In genomic region chr12:11987906-11988305, GRCh38 we compare ENCODE assay signal across 1 cellular context.
TF ChIP-seq lines count a peak whose summit lies in the region.

No MANE protein-coding gene starts in this region.

TF ChIP-seq in GM23338, 12 proteins besides CTCF, POLR2A, EP300 and RAD21 (continued from another document):
- TF ChIP-seq, protein P1, sequence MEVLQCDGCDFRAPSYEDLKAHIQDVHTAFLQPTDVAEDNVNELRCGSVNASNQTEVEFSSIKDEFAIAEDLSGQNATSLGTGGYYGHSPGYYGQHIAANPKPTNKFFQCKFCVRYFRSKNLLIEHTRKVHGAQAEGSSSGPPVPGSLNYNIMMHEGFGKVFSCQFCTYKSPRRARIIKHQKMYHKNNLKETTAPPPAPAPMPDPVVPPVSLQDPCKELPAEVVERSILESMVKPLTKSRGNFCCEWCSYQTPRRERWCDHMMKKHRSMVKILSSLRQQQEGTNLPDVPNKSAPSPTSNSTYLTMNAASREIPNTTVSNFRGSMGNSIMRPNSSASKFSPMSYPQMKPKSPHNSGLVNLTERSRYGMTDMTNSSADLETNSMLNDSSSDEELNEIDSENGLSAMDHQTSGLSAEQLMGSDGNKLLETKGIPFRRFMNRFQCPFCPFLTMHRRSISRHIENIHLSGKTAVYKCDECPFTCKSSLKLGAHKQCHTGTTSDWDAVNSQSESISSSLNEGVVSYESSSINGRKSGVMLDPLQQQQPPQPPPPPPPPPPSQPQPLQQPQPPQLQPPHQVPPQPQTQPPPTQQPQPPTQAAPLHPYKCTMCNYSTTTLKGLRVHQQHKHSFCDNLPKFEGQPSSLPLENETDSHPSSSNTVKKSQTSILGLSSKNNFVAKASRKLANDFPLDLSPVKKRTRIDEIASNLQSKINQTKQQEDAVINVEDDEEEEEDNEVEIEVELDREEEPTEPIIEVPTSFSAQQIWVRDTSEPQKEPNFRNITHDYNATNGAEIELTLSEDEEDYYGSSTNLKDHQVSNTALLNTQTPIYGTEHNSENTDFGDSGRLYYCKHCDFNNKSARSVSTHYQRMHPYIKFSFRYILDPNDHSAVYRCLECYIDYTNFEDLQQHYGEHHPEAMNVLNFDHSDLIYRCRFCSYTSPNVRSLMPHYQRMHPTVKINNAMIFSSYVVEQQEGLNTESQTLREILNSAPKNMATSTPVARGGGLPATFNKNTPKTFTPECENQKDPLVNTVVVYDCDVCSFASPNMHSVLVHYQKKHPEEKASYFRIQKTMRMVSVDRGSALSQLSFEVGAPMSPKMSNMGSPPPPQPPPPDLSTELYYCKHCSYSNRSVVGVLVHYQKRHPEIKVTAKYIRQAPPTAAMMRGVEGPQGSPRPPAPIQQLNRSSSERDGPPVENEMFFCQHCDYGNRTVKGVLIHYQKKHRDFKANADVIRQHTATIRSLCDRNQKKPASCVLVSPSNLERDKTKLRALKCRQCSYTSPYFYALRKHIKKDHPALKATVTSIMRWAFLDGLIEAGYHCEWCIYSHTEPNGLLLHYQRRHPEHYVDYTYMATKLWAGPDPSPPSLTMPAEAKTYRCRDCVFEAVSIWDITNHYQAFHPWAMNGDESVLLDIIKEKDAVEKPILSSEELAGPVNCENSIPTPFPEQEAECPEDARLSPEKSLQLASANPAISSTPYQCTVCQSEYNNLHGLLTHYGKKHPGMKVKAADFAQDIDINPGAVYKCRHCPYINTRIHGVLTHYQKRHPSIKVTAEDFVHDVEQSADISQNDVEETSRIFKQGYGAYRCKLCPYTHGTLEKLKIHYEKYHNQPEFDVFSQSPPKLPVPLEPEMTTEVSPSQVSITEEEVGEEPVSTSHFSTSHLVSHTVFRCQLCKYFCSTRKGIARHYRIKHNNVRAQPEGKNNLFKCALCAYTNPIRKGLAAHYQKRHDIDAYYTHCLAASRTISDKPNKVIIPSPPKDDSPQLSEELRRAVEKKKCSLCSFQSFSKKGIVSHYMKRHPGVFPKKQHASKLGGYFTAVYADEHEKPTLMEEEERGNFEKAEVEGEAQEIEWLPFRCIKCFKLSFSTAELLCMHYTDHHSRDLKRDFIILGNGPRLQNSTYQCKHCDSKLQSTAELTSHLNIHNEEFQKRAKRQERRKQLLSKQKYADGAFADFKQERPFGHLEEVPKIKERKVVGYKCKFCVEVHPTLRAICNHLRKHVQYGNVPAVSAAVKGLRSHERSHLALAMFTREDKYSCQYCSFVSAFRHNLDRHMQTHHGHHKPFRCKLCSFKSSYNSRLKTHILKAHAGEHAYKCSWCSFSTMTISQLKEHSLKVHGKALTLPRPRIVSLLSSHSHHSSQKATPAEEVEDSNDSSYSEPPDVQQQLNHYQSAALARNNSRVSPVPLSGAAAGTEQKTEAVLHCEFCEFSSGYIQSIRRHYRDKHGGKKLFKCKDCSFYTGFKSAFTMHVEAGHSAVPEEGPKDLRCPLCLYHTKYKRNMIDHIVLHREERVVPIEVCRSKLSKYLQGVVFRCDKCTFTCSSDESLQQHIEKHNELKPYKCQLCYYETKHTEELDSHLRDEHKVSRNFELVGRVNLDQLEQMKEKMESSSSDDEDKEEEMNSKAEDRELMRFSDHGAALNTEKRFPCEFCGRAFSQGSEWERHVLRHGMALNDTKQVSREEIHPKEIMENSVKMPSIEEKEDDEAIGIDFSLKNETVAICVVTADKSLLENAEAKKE (CRISPR knock-in tag; IDR thresholded peaks at IDR 0.05) = no peak
- TF ChIP-seq POLR2AphosphoS5 (IDR thresholded peaks at IDR 0.05; ENCODE audit: low read depth) = no peak
- no peak for TF ChIP-seq ZNF114 (CRISPR knock-in tag; IDR thresholded peaks at IDR 0.05)
- TF ChIP-seq JUNB (IDR thresholded peaks at IDR 0.05; ENCODE audit: unreplicated experiment) = no peak
- TF ChIP-seq CREB1 (CRISPR knock-in tag; IDR thresholded peaks at IDR 0.05; ENCODE audit: low read depth) = no peak
- TF ChIP-seq, protein P2, sequence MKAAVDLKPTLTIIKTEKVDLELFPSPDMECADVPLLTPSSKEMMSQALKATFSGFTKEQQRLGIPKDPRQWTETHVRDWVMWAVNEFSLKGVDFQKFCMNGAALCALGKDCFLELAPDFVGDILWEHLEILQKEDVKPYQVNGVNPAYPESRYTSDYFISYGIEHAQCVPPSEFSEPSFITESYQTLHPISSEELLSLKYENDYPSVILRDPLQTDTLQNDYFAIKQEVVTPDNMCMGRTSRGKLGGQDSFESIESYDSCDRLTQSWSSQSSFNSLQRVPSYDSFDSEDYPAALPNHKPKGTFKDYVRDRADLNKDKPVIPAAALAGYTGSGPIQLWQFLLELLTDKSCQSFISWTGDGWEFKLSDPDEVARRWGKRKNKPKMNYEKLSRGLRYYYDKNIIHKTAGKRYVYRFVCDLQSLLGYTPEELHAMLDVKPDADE (IDR thresholded peaks at IDR 0.05) = no peak
- TF ChIP-seq REST (IDR thresholded peaks at IDR 0.05; ENCODE audit: unreplicated experiment) = no peak
